In genomic region chr11:30579776-30580175, GRCh38 we compare ENCODE assay signal across 25 cellular contexts.
"Had no signal": no experiment of that assay in that cellular context is flagged by ENCODE, and none has a peak within 500 bp of the region (broad histone marks: within the 10 kb centered on the region; RNA-seq: fewer than 3 reads in every experiment).

No MANE protein-coding gene starts in this region.

- H2AFZ ChIP-seq: hepatocyte had no signal

- H3K36me3 ChIP-seq: ovary, suprapubic skin, thoracic aorta, tibial nerve, uterus had no signal

- H3K27me3 ChIP-seq: ovary, uterus had no signal

- H3K27ac Mint-ChIP-seq: naive thymus-derived CD4-positive, alpha-beta T cell; natural killer cell treated with Interleukin-12 subunit alpha and Interleukin-12 subunit beta and Interleukin-15 and Interleukin-18, amount 100 ng/mL, for 72 hours; progenitor cell of endocrine pancreas; stimulated activated naive B cell treated with anti-CD40 and anti-IgM and Interleukin-4, amounts not matched to agents 10 μg/mL and 1 μg/mL and 100 μg/mL, for 72 hours; stimulated activated naive CD8-positive, alpha-beta T cell treated with anti-CD3 and anti-CD28 coated beads, Interleukin-15, Interleukin-2, amounts not matched to agents 100 ng/mL and 50 ng/mL, for 24 hours; type B pancreatic cell had no signal

- H3K9me3 Mint-ChIP-seq: mesothelial cell of epicardium; natural killer cell treated with Interleukin-12 subunit alpha and Interleukin-12 subunit beta and Interleukin-15 and Interleukin-18, amount 100 ng/mL, for 72 hours; type B pancreatic cell had no signal

- H3K4me2 ChIP-seq: hepatocyte had no signal

- H3K4me3 ChIP-seq: heart right ventricle, hepatocyte, left ventricle myocardium inferior, lung, ovary, skin epidermis, suprapubic skin, thoracic aorta, tibial nerve, uterus had no signal

- H3K27ac ChIP-seq: heart right ventricle, hepatocyte, left ventricle myocardium inferior, ovary, skin epidermis, suprapubic skin, thoracic aorta, tibial nerve, uterus had no signal

- H3K9me3 ChIP-seq: heart right ventricle, left ventricle myocardium inferior, ovary, suprapubic skin, thoracic aorta, tibial nerve, uterus had no signal

- H3K4me3 Mint-ChIP-seq: mesothelial cell of epicardium; naive thymus-derived CD4-positive, alpha-beta T cell; natural killer cell treated with Interleukin-12 subunit alpha and Interleukin-12 subunit beta and Interleukin-15 and Interleukin-18, amount 100 ng/mL, for 72 hours; stimulated activated naive B cell treated with anti-CD40 and anti-IgM and Interleukin-4, amounts not matched to agents 10 μg/mL and 1 μg/mL and 100 μg/mL, for 72 hours; stimulated activated naive CD8-positive, alpha-beta T cell treated with anti-CD3 and anti-CD28 coated beads, Interleukin-15, Interleukin-2, amounts not matched to agents 100 ng/mL and 50 ng/mL, for 24 hours; type B pancreatic cell had no signal

- ATAC-seq: heart right ventricle; naive thymus-derived CD4-positive, alpha-beta T cell; natural killer cell treated with Interleukin-12 subunit alpha and Interleukin-12 subunit beta and Interleukin-15 and Interleukin-18, amount 100 ng/mL, for 72 hours; right cardiac atrium; sciatic nerve; stimulated activated naive B cell treated with anti-CD40 and anti-IgM and Interleukin-4, amounts not matched to agents 10 μg/mL and 1 μg/mL and 100 μg/mL, for 72 hours had no signal

- H3K4me1 ChIP-seq: uterus had no signal

- DNase-seq: heart right ventricle; islet precursor cell; left ventricle myocardium inferior; mesendoderm; naive thymus-derived CD4-positive, alpha-beta T cell; ovary; right cardiac atrium; stimulated activated CD4-positive, alpha-beta T cell treated with anti-CD3 and anti-CD28 coated beads, Interleukin-12 subunit alpha, Interleukin-12 subunit beta, amount 100 ng/mL, for 4 hours; stimulated activated CD4-positive, alpha-beta T cell treated with anti-CD3 and anti-CD28 coated beads, Interleukin-15, amount 100 ng/mL, for 24 hours; stimulated activated CD4-positive, alpha-beta T cell treated with anti-CD3 and anti-CD28 coated beads, Interleukin-2, amount 100 ng/mL, for 24 hours; stimulated activated CD4-positive, alpha-beta T cell treated with anti-CD3 and anti-CD28 coated beads, Interleukin-4, amount 100 ng/mL, for 1 hour; stimulated activated naive B cell treated with anti-CD40 and anti-IgM and Interleukin-4, amounts not matched to agents 10 μg/mL and 1 μg/mL and 100 μg/mL, for 72 hours; uterus had no signal
